ENCODE assay signal across 37 cellular contexts in genomic region chrX:110825972-110826371, GRCh38. TPM values are rescaled to one million over a fixed set of nuclear protein-coding genes. Genes with fewer than 3 reads are reported as not detected.
"Had no signal": no experiment of that assay in that cellular context is flagged by ENCODE, and none has a peak within 500 bp of the region (broad histone marks: within the 10 kb centered on the region; RNA-seq: fewer than 3 reads in every experiment).

No MANE protein-coding gene starts in this region.

- H3K4me1 Mint-ChIP-seq: activated CD4-positive, alpha-beta memory T cell treated with anti-CD3 and anti-CD28 coated beads, Interleukin-2, amount 10 ng/mL, durations not matched to agents 7 days and 5 days; activated CD4-positive, alpha-beta T cell treated with anti-CD3 and anti-CD28 coated beads for 36 hours; activated CD4-positive, alpha-beta T cell treated with anti-CD3 and anti-CD28 coated beads, Interleukin-2, amount 10 ng/mL, durations not matched to agents 7 days and 5 days; activated CD8-positive, alpha-beta memory T cell treated with anti-CD3 and anti-CD28 coated beads, Interleukin-2, amount 10 ng/mL, durations not matched to agents 7 days and 5 days; activated naive CD8-positive, alpha-beta T cell treated with anti-CD3 and anti-CD28 coated beads for 36 hours; activated T-helper 17 cell treated with anti-CD3 and anti-CD28 coated beads, Interleukin-2, amount 50 U/mL, for 72 hours; brain; central memory CD8-positive, alpha-beta T cell had no signal

- H3K4me3 Mint-ChIP-seq: activated CD4-positive, alpha-beta memory T cell treated with anti-CD3 and anti-CD28 coated beads, Interleukin-2, amount 10 ng/mL, durations not matched to agents 7 days and 5 days; activated CD4-positive, alpha-beta T cell treated with anti-CD3 and anti-CD28 coated beads for 36 hours; activated CD4-positive, alpha-beta T cell treated with anti-CD3 and anti-CD28 coated beads, Interleukin-2, amount 10 ng/mL, durations not matched to agents 7 days and 5 days; activated CD8-positive, alpha-beta memory T cell treated with anti-CD3 and anti-CD28 coated beads, Interleukin-2, amount 10 ng/mL, durations not matched to agents 7 days and 5 days; activated CD8-positive, alpha-beta T cell treated with anti-CD3 and anti-CD28 coated beads, Interleukin-2, amount 10 ng/mL, durations not matched to agents 7 days and 5 days; activated naive CD4-positive, alpha-beta T cell treated with anti-CD3 and anti-CD28 coated beads for 36 hours; activated naive CD8-positive, alpha-beta T cell treated with anti-CD3 and anti-CD28 coated beads for 36 hours; activated T-cell treated with anti-CD3 and anti-CD28 coated beads, Interleukin-2, amount 50 U/mL, for 24 hours; activated T-helper 17 cell treated with anti-CD3 and anti-CD28 coated beads, Interleukin-2, amount 50 U/mL, for 72 hours; brain; central memory CD8-positive, alpha-beta T cell; T-helper 1 cell treated with Interleukin-12 subunit alpha and Interleukin-12 subunit beta and Interleukin-4 antibody, amounts not matched to agents 30 μg/mL and 1 μg/mL, for 36 hours; T-helper 2 cell treated with Interferon-gamma antibody and Interleukin-4, amounts not matched to agents 5 μg/mL and 100 μg/mL, for 36 hours had no signal

- H3K4me3 ChIP-seq: adrenal gland, cardiac muscle cell had no signal

- H3K27me3 ChIP-seq: cardiac muscle cell had no signal

- H3K9me3 ChIP-seq: adrenal gland had no signal

- H3K36me3 Mint-ChIP-seq: activated CD8-positive, alpha-beta memory T cell treated with anti-CD3 and anti-CD28 coated beads, Interleukin-2, amount 10 ng/mL, durations not matched to agents 7 days and 5 days; activated naive CD4-positive, alpha-beta T cell treated with anti-CD3 and anti-CD28 coated beads, Interleukin-2, amount 50 U/mL, for 72 hours; activated naive CD8-positive, alpha-beta T cell treated with anti-CD3 and anti-CD28 coated beads for 36 hours; brain had no signal

- H3K27ac Mint-ChIP-seq: activated CD4-positive, alpha-beta memory T cell treated with anti-CD3 and anti-CD28 coated beads, Interleukin-2, amount 10 ng/mL, durations not matched to agents 7 days and 5 days; activated CD4-positive, alpha-beta T cell treated with anti-CD3 and anti-CD28 coated beads for 36 hours; activated CD4-positive, alpha-beta T cell treated with anti-CD3 and anti-CD28 coated beads, Interleukin-2, amount 10 ng/mL, durations not matched to agents 7 days and 5 days; activated CD8-positive, alpha-beta memory T cell treated with anti-CD3 and anti-CD28 coated beads, Interleukin-2, amount 10 ng/mL, durations not matched to agents 7 days and 5 days; activated CD8-positive, alpha-beta T cell treated with anti-CD3 and anti-CD28 coated beads, Interleukin-2, amount 10 ng/mL, durations not matched to agents 7 days and 5 days; activated naive CD4-positive, alpha-beta T cell treated with anti-CD3 and anti-CD28 coated beads for 36 hours; activated naive CD4-positive, alpha-beta T cell treated with anti-CD3 and anti-CD28 coated beads, Interleukin-2, amount 50 U/mL, for 72 hours; activated naive CD8-positive, alpha-beta T cell treated with anti-CD3 and anti-CD28 coated beads for 36 hours; activated T-cell treated with anti-CD3 and anti-CD28 coated beads, Interleukin-2, amount 50 U/mL, for 24 hours; activated T-helper 17 cell treated with anti-CD3 and anti-CD28 coated beads, Interleukin-2, amount 50 U/mL, for 72 hours; brain; T-helper 1 cell treated with Interleukin-12 subunit alpha and Interleukin-12 subunit beta and Interleukin-4 antibody, amounts not matched to agents 30 μg/mL and 1 μg/mL, for 36 hours; T-helper 2 cell treated with Interferon-gamma antibody and Interleukin-4, amounts not matched to agents 5 μg/mL and 100 μg/mL, for 36 hours had no signal

- H3K4me1 ChIP-seq: adrenal gland had no signal

- ATAC-seq: activated CD4-positive, alpha-beta T cell treated with anti-CD3 and anti-CD28 coated beads for 36 hours; activated CD4-positive, CD25-positive, alpha-beta regulatory T cell treated with anti-CD3 and anti-CD28 coated beads, Interleukin-2, amount 50 U/mL, for 24 hours; activated CD8-positive, alpha-beta memory T cell treated with anti-CD3 and anti-CD28 coated beads, Interleukin-2, amount 10 ng/mL, durations not matched to agents 7 days and 5 days; activated CD8-positive, alpha-beta T cell treated with anti-CD3 and anti-CD28 coated beads, Interleukin-2, amount 10 ng/mL, durations not matched to agents 7 days and 5 days; activated naive CD4-positive, alpha-beta T cell treated with anti-CD3 and anti-CD28 coated beads, Interleukin-2, amount 50 U/mL, for 72 hours; activated T-helper 17 cell treated with anti-CD3 and anti-CD28 coated beads, Interleukin-2, amount 50 U/mL, for 72 hours had no signal

- H3K9me3 Mint-ChIP-seq: activated CD4-positive, alpha-beta memory T cell treated with anti-CD3 and anti-CD28 coated beads, Interleukin-2, amount 10 ng/mL, durations not matched to agents 7 days and 5 days; activated CD4-positive, alpha-beta T cell treated with anti-CD3 and anti-CD28 coated beads, Interleukin-2, amount 10 ng/mL, durations not matched to agents 7 days and 5 days; activated naive CD4-positive, alpha-beta T cell treated with anti-CD3 and anti-CD28 coated beads for 36 hours; activated naive CD4-positive, alpha-beta T cell treated with anti-CD3 and anti-CD28 coated beads, Interleukin-2, amount 50 U/mL, for 72 hours; activated naive CD8-positive, alpha-beta T cell treated with anti-CD3 and anti-CD28 coated beads for 36 hours; activated T-cell treated with anti-CD3 and anti-CD28 coated beads, Interleukin-2, amount 50 U/mL, for 24 hours; activated T-helper 17 cell treated with anti-CD3 and anti-CD28 coated beads, Interleukin-2, amount 50 U/mL, for 72 hours; central memory CD8-positive, alpha-beta T cell; T-helper 1 cell treated with Interleukin-12 subunit alpha and Interleukin-12 subunit beta and Interleukin-4 antibody, amounts not matched to agents 30 μg/mL and 1 μg/mL, for 36 hours; T-helper 2 cell treated with Interferon-gamma antibody and Interleukin-4, amounts not matched to agents 5 μg/mL and 100 μg/mL, for 36 hours had no signal

- H3K27ac ChIP-seq: adrenal gland, cardiac muscle cell, VCaP had no signal

- H3K27me3 Mint-ChIP-seq: activated CD4-positive, alpha-beta memory T cell treated with anti-CD3 and anti-CD28 coated beads, Interleukin-2, amount 10 ng/mL, durations not matched to agents 7 days and 5 days; activated CD4-positive, alpha-beta T cell treated with anti-CD3 and anti-CD28 coated beads for 36 hours; activated CD4-positive, alpha-beta T cell treated with anti-CD3 and anti-CD28 coated beads, Interleukin-2, amount 10 ng/mL, durations not matched to agents 7 days and 5 days; activated CD8-positive, alpha-beta memory T cell treated with anti-CD3 and anti-CD28 coated beads, Interleukin-2, amount 10 ng/mL, durations not matched to agents 7 days and 5 days; activated naive CD8-positive, alpha-beta T cell treated with anti-CD3 and anti-CD28 coated beads for 36 hours; brain; central memory CD8-positive, alpha-beta T cell had no signal

- FAIRE-seq: bronchial epithelial cell, TTC549 had no signal

- DNase-seq: activated CD4-positive, alpha-beta memory T cell treated with anti-CD3 and anti-CD28 coated beads, Interleukin-2, amount 10 ng/mL, durations not matched to agents 7 days and 5 days; activated CD4-positive, alpha-beta T cell treated with anti-CD3 and anti-CD28 coated beads for 1 hour; activated CD4-positive, alpha-beta T cell treated with anti-CD3 and anti-CD28 coated beads for 36 hours; activated CD4-positive, alpha-beta T cell treated with anti-CD3 and anti-CD28 coated beads for 48 hours; activated CD4-positive, alpha-beta T cell treated with anti-CD3 and anti-CD28 coated beads, Interleukin-2, amount 10 ng/mL, durations not matched to agents 7 days and 5 days; activated CD4-positive, alpha-beta T cell treated with anti-CD3 and anti-CD28 coated beads, Interleukin-2, amount 50 U/mL, for 48 hours; activated CD4-positive, CD25-positive, alpha-beta regulatory T cell; activated CD8-positive, alpha-beta memory T cell treated with anti-CD3 and anti-CD28 coated beads for 24 hours; activated CD8-positive, alpha-beta memory T cell treated with anti-CD3 and anti-CD28 coated beads, Interleukin-2, amount 10 ng/mL, durations not matched to agents 7 days and 5 days; activated CD8-positive, alpha-beta memory T cell treated with anti-CD3 and anti-CD28 coated beads, Interleukin-2, amount 50 U/mL, for 48 hours; activated CD8-positive, alpha-beta T cell treated with anti-CD3 and anti-CD28 coated beads, Interleukin-2, amount 10 ng/mL, durations not matched to agents 7 days and 5 days; activated effector memory CD4-positive, alpha-beta T cell treated with anti-CD3 and anti-CD28 coated beads, Interleukin-2, amount 50 U/mL, for 16 hours; activated gamma-delta T cell treated with Interleukin-2 at 50 U/mL for 16 hours; activated naive CD4-positive, alpha-beta T cell; activated naive CD4-positive, alpha-beta T cell treated with anti-CD3 and anti-CD28 coated beads for 36 hours; activated naive CD4-positive, alpha-beta T cell treated with anti-CD3 and anti-CD28 coated beads, Interleukin-2, amount 50 U/mL, for 16 hours; activated naive CD8-positive, alpha-beta T cell treated with anti-CD3 and anti-CD28 coated beads for 36 hours; activated T-cell treated with anti-CD3 and anti-CD28 coated beads, Interleukin-2, amount 50 U/mL, for 24 hours; activated T-cell treated with anti-CD3 and anti-CD28 coated beads, Interleukin-2, amount 50 U/mL, for 48 hours; adrenal gland; amniotic stem cell; aorta; caudate nucleus; cerebellar nuclear complex; T-helper 2 cell; T-helper 9 cell had no signal

- H3K36me3 ChIP-seq: adrenal gland, cardiac muscle cell had no signal

RNA-seq across cellular contexts. Expression of gene CHRDL1, which starts 30.4 kb away (rescaled TPM):
- total RNA-seq: activated CD4-positive, alpha-beta memory T cell treated with anti-CD3 and anti-CD28 coated beads, Interleukin-2, amount 10 ng/mL, durations not matched to agents 7 days and 5 days; activated CD4-positive, alpha-beta T cell treated with anti-CD3 and anti-CD28 coated beads for 36 hours; activated CD4-positive, alpha-beta T cell treated with anti-CD3 and anti-CD28 coated beads, Interleukin-2, amount 10 ng/mL, durations not matched to agents 7 days and 5 days; activated CD8-positive, alpha-beta memory T cell treated with anti-CD3 and anti-CD28 coated beads, Interleukin-2, amount 10 ng/mL, durations not matched to agents 7 days and 5 days; activated CD8-positive, alpha-beta T cell treated with anti-CD3 and anti-CD28 coated beads, Interleukin-2, amount 10 ng/mL, durations not matched to agents 7 days and 5 days; activated naive CD4-positive, alpha-beta T cell treated with anti-CD3 and anti-CD28 coated beads for 36 hours; activated naive CD4-positive, alpha-beta T cell treated with anti-CD3 and anti-CD28 coated beads, Interleukin-2, amount 50 U/mL, for 72 hours; activated naive CD8-positive, alpha-beta T cell treated with anti-CD3 and anti-CD28 coated beads for 36 hours; activated T-helper 17 cell treated with anti-CD3 and anti-CD28 coated beads, Interleukin-2, amount 50 U/mL, for 72 hours; bronchial epithelial cell had no signal
